ENCODE assay signal across 17 cellular contexts in genomic region chr3:171966533-171967136, GRCh38.
DNase-seq lines count a peak whose midpoint lies in the region; ATAC-seq and TF ChIP-seq lines count a peak whose summit lies in the region.
"Had no signal": no experiment of that assay in that cellular context is flagged by ENCODE, and none has a peak within 500 bp of the region (broad histone marks: within the 10 kb centered on the region; RNA-seq: fewer than 3 reads in every experiment).

No MANE protein-coding gene starts in this region.

- peaks cover 39% of the 10 kb centered on the region for H3K4me1 Mint-ChIP-seq in nephron progenitor cell
- H3K4me1 Mint-ChIP-seq in CD4-positive, alpha-beta T cell (ENCODE audit: low read depth): no peaks in the 10 kb centered on the region
- H3K4me1 Mint-ChIP-seq: naive B cell had no signal

- no peak for ATAC-seq in CD4-positive, alpha-beta T cell (ENCODE audit: poor library complexity)
- no peak for ATAC-seq in GM19455 (IDR thresholded peaks at IDR 0.05; ENCODE audit: unreplicated experiment)

- H3K4me1 ChIP-seq in colonic mucosa: no peaks in the 10 kb centered on the region
- H3K4me1 ChIP-seq: BLaER1 had no signal

- H3K36me3 Mint-ChIP-seq in nephron progenitor cell (ENCODE audit: low read depth): no peaks in the 10 kb centered on the region
- no peaks in the 10 kb centered on the region for H3K36me3 Mint-ChIP-seq in CD4-positive, alpha-beta T cell (ENCODE audit: low read depth)
- H3K36me3 Mint-ChIP-seq: naive B cell had no signal

- H3K27me3 Mint-ChIP-seq in nephron progenitor cell (ENCODE audit: low read depth, poor library complexity): peaks cover 6% of the 10 kb centered on the region
- peaks cover under 1% of the 10 kb centered on the region for H3K27me3 Mint-ChIP-seq in CD4-positive, alpha-beta T cell
- H3K27me3 Mint-ChIP-seq: activated CD4-positive, alpha-beta T cell treated with anti-CD3 and anti-CD28 coated beads, Interleukin-2, amount 10 ng/mL, durations not matched to agents 24 days and 14 days had no signal

- H3K27ac ChIP-seq in colonic mucosa: peak overlapping the region; percentile 22
- no peak overlapping the region for H3K27ac ChIP-seq in CD4-positive, alpha-beta T cell (ENCODE audit: low read depth, low read length)
- H3K27ac ChIP-seq: BLaER1, cardiac muscle cell had no signal

- intact Hi-C loops in colonic mucosa (cut with DNase I): no loop called here
- intact Hi-C loops in CD4-positive, alpha-beta T cell (cut with DNase I, micrococcal nuclease): no loop called here

- peaks cover 15% of the 10 kb centered on the region for H3K9me3 Mint-ChIP-seq in nephron progenitor cell
- H3K9me3 Mint-ChIP-seq in CD4-positive, alpha-beta T cell: no peaks in the 10 kb centered on the region
- H3K9me3 Mint-ChIP-seq: activated CD4-positive, alpha-beta T cell treated with anti-CD3 and anti-CD28 coated beads, Interleukin-2, amount 10 ng/mL, durations not matched to agents 24 days and 14 days had no signal

- H3K4me3 Mint-ChIP-seq in nephron progenitor cell: no peak overlapping the region
- no peak overlapping the region for H3K4me3 Mint-ChIP-seq in CD4-positive, alpha-beta T cell
- H3K4me3 Mint-ChIP-seq: activated CD4-positive, alpha-beta T cell treated with anti-CD3 and anti-CD28 coated beads, Interleukin-2, amount 10 ng/mL, durations not matched to agents 24 days and 14 days; naive B cell had no signal

- POLR2A ChIA-PET in CD4-positive, alpha-beta T cell (lab: Charles Lee): no interaction called here

- no peaks in the 10 kb centered on the region for H3K27me3 ChIP-seq in MG63
- H3K27me3 ChIP-seq in colonic mucosa: no peaks in the 10 kb centered on the region
- no peaks in the 10 kb centered on the region for H3K27me3 ChIP-seq in CD4-positive, alpha-beta T cell (ENCODE audit: control insufficient read depth, insufficient read depth, low read length)
- H3K27me3 ChIP-seq: BLaER1, cardiac muscle cell had no signal

- H3K9me3 ChIP-seq in MG63 (no peaks in the 10 kb centered on the region), colonic mucosa (no peaks in the 10 kb centered on the region)
- no peaks in the 10 kb centered on the region for H3K9me3 ChIP-seq in CD4-positive, alpha-beta T cell (ENCODE audit: control insufficient read depth, low read length)
- H3K9me3 ChIP-seq: BLaER1 had no signal

- H3K9ac ChIP-seq in colonic mucosa (ENCODE audit: low read depth in 2 of 2, low read length in 2 of 2): no peak overlapping the region
- H3K9ac ChIP-seq: BLaER1 had no signal

- CTCF ChIA-PET in CD4-positive, alpha-beta T cell (lab: Charles Lee): no interaction called here

- DNase-seq in AG20443 (ENCODE audit: low spot score) (peak; percentile 24), MG63 (peak; percentile 3), colonic mucosa (no peak), nephron progenitor cell (no peak), NCI-H1105 treated with DMSO at 0.1 percent for 48 hours (lab: John Stamatoyannopoulos, UW) (no peak), foreskin melanocyte (no peak)
- DNase-seq in CD4-positive, alpha-beta T cell: no peak
- DNase-seq: activated CD4-positive, alpha-beta T cell treated with anti-CD3 and anti-CD28 coated beads, Interleukin-2, amount 10 ng/mL, durations not matched to agents 24 days and 14 days; naive B cell; NCI-H1092; NCI-H526 treated with DMSO at 0.1 percent for 48 hours; stimulated activated CD8-positive, alpha-beta memory T cell treated with anti-CD3 and anti-CD28 coated beads, Interleukin-4, amount 100 ng/mL, for 48 hours; SW 1271 had no signal

- peak overlapping the region; percentile 64 for H3K27ac Mint-ChIP-seq in nephron progenitor cell
- H3K27ac Mint-ChIP-seq in CD4-positive, alpha-beta T cell: no peak overlapping the region
- H3K27ac Mint-ChIP-seq: activated CD4-positive, alpha-beta T cell treated with anti-CD3 and anti-CD28 coated beads, Interleukin-2, amount 10 ng/mL, durations not matched to agents 24 days and 14 days; activated T-helper 2 cell treated with anti-CD3 and anti-CD28 coated beads, Interferon-gamma antibody, Interleukin-2, Interleukin-4, amounts not matched to agents 10 μg/mL and 5 μg/mL and 100 μg/mL, durations not matched to agents 14 hours and 24 hours and 36 hours; naive B cell had no signal

- TF ChIP-seq CTCF in colonic mucosa (IDR thresholded peaks at IDR 0.05) (no peak), nephron progenitor cell (IDR thresholded peaks at IDR 0.05) (no peak)
- no peak for TF ChIP-seq CTCF in CD4-positive, alpha-beta T cell (IDR thresholded peaks at IDR 0.05)

- H3K4me3 ChIP-seq in MG63 (no peak overlapping the region), colonic mucosa (no peak overlapping the region)
- H3K4me3 ChIP-seq: BLaER1, cardiac muscle cell had no signal

- H3K36me3 ChIP-seq in MG63 (no peaks in the 10 kb centered on the region), colonic mucosa (no peaks in the 10 kb centered on the region)
- H3K36me3 ChIP-seq: BLaER1, cardiac muscle cell had no signal

Comparison
In these comparisons a context has a peak if more than half of its experiments do, and no peak if none do; other contexts are left out.
1. DNase-seq: peak in AG20443 (single experiment) and MG63 (single experiment); none in colonic mucosa (single experiment), nephron progenitor cell (single experiment), NCI-H1105 treated with DMSO at 0.1 percent for 48 hours (single experiment), foreskin melanocyte (single experiment) and CD4-positive, alpha-beta T cell (0 of 10).